Comparison of ENCODE assay signal across 8 cellular contexts in the genomic region with DNA sequence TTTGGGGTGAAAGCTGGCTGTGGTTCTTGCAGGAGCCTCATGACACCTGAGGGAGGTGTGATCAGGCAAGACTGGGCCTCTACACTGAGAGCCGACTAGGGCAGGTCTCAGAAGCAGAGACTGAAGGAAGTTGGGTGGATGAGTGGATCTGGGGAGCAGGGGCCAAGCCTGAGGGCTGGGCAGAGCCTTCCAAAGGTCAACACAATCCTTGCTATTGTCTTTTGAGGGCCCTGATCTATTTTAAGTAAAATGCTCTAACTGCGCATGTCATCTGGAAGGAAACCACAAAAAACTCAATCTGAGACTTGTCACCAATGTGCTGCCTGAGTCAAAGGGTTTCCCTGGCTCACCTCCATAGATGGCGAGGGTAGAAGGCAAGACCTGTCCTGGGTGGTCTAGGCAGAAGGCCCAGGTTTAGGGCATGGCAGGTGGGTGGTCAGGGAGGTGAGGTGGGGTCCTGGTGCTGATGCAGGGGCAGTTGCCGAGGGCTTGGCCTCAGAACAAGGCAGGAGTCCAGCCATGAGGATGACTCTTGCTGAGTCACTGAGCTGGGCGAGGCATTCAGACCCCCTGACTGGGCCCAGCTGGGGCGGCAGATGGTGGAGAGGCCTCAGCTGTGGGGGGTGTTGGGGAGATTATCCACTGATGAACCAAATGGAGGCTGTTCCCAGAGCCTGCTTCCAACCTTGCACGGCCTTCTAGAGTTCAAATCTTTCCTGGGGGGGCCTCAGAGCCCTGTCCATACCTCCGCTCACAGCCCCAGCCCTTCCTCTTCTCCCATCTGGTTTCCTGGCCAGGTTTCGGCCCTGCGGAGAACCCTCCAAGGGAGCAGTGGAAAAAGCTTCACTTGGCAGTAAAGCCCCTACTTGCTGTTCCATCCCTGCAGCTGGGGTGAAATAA. TPM values are rescaled to one million over a fixed set of nuclear protein-coding genes. Genes with fewer than 3 reads are reported as not detected.
DNase-seq lines count a peak whose midpoint lies in the region; ATAC-seq, FAIRE-seq and TF ChIP-seq lines count a peak whose summit lies in the region.

No MANE protein-coding gene starts in this region.

- no peak for ATAC-seq in HG03432 (IDR thresholded peaks at IDR 0.05; ENCODE audit: unreplicated experiment)

- no peaks in the 10 kb centered on the region for H3K9me3 Mint-ChIP-seq in astrocyte (ENCODE audit: unreplicated experiment)

- H3K27ac Mint-ChIP-seq in astrocyte (ENCODE audit: unreplicated experiment) = peak overlapping the region; percentile 92

- H2AFZ ChIP-seq in astrocyte (ENCODE audit: low read depth, low read length) = no peak overlapping the region

- peak overlapping the region; percentile 37 for H3K4me3 ChIP-seq in astrocyte (ENCODE audit: insufficient read depth, low read depth, low read length)
- H3K4me3 ChIP-seq in iPS-15b (ENCODE audit: low read depth, low read length) = no peak overlapping the region

- H3K4me3 Mint-ChIP-seq in astrocyte (ENCODE audit: unreplicated experiment) = peak overlapping the region; percentile 73

- peaks cover 52% of the 10 kb centered on the region for H3K4me1 ChIP-seq in astrocyte (ENCODE audit: insufficient read depth, low read length)
- peaks cover 4% of the 10 kb centered on the region for H3K4me1 ChIP-seq in iPS-15b (ENCODE audit: control insufficient read depth, insufficient read depth, low read length)

- DNase-seq in ELR (ENCODE audit: low read depth) (peak; percentile 93), NCI-H524 treated with DMSO at 0.1 percent for 48 hours (lab: John Stamatoyannopoulos, UW) (peak; percentile 98), astrocyte (ENCODE audit: low read depth) (peak; percentile 87), NAMALWA (ENCODE audit: low spot score) (no peak)
- DNase-seq in stimulated activated CD4-positive, alpha-beta T cell treated with anti-CD3 and anti-CD28 coated beads, Interleukin-4, amount 100 ng/mL, for 1 hour = peak; percentile 37
- no peak for DNase-seq in effector CD4-positive, alpha-beta T cell

- H3K27me3 ChIP-seq in astrocyte (ENCODE audit: insufficient read depth, low read length) = no peaks in the 10 kb centered on the region
- H3K27me3 ChIP-seq in iPS-15b (ENCODE audit: control insufficient read depth, insufficient read depth, low read length) = no peaks in the 10 kb centered on the region

- peak overlapping the region; percentile 60 for H3K9ac ChIP-seq in astrocyte (ENCODE audit: low read length)
- H3K9ac ChIP-seq in iPS-15b (ENCODE audit: low read depth, low read length) = peak overlapping the region; percentile 16

- peaks cover 3% of the 10 kb centered on the region for H3K36me3 Mint-ChIP-seq in astrocyte (ENCODE audit: low read depth, unreplicated experiment)

- H3K27ac ChIP-seq in astrocyte (ENCODE audit: low read depth, low read length) = peak overlapping the region; percentile 89

- H3K27me3 Mint-ChIP-seq in astrocyte (ENCODE audit: low read depth, unreplicated experiment) = peaks cover 2% of the 10 kb centered on the region

- no peaks in the 10 kb centered on the region for H3K9me3 ChIP-seq in astrocyte (ENCODE audit: insufficient read depth, low read depth, low read length)
- no peaks in the 10 kb centered on the region for H3K9me3 ChIP-seq in iPS-15b (ENCODE audit: control insufficient read depth, insufficient read depth, low read length)

- H3K36me3 ChIP-seq in astrocyte (ENCODE audit: insufficient read depth, low read length) (no peaks in the 10 kb centered on the region), iPS-15b (ENCODE audit: control insufficient read depth, insufficient read depth, low read length) (peaks cover 5% of the 10 kb centered on the region)

- H3K79me2 ChIP-seq in astrocyte (ENCODE audit: insufficient read depth, low read length) = peaks cover 92% of the 10 kb centered on the region

- FAIRE-seq in astrocyte (lab: Jason Lieb, UNC) = no peak

- H3K4me1 Mint-ChIP-seq in astrocyte (ENCODE audit: low read depth, unreplicated experiment) = peaks cover 22% of the 10 kb centered on the region

- TF ChIP-seq CTCF in astrocyte (IDR thresholded peaks at IDR 0.05; ENCODE audit: insufficient read depth, low read depth, low read length) = no peak

- peaks cover 39% of the 10 kb centered on the region for H4K20me1 ChIP-seq in astrocyte (ENCODE audit: insufficient read depth, low read length)

- H3K4me2 ChIP-seq in astrocyte (ENCODE audit: low read length) = peak overlapping the region; percentile 79

RNA-seq across cellular contexts. Expression of gene MVP, which starts 5.1 kb away (rescaled TPM):
- 38.7 and 40.1 TPM in 2 replicates for total RNA-seq in astrocyte

RNA-seq across cellular contexts. Expression of gene PAGR1, which starts 9.4 kb away (rescaled TPM):
- total RNA-seq in astrocyte = 20.1 and 20.8 TPM in 2 replicates

RNA-seq across cellular contexts. Expression of gene PRRT2, which starts 13.4 kb away (rescaled TPM):
- total RNA-seq in astrocyte = 6.2 and 6.7 TPM in 2 replicates

RNA-seq across cellular contexts. Expression of gene MAZ, which starts 19.1 kb away (rescaled TPM):
- 216 and 247 TPM in 2 replicates for total RNA-seq in astrocyte

RNA-seq across cellular contexts. Expression of gene KIF22, which starts 34.8 kb away (rescaled TPM):
- 12.5 and 14.3 TPM in 2 replicates for total RNA-seq in astrocyte

Comparison
In these comparisons a context has a peak if more than half of its experiments do, and no peak if none do; other contexts are left out.
1. DNase-seq: peak in ELR (single experiment), NCI-H524 treated with DMSO at 0.1 percent for 48 hours (single experiment), astrocyte (single experiment) and stimulated activated CD4-positive, alpha-beta T cell treated with anti-CD3 and anti-CD28 coated beads, Interleukin-4, amount 100 ng/mL, for 1 hour (single experiment); none in effector CD4-positive, alpha-beta T cell (single experiment) and NAMALWA (single experiment).